Comparison of ENCODE assay signal across 27 cellular contexts in the genomic region with DNA sequence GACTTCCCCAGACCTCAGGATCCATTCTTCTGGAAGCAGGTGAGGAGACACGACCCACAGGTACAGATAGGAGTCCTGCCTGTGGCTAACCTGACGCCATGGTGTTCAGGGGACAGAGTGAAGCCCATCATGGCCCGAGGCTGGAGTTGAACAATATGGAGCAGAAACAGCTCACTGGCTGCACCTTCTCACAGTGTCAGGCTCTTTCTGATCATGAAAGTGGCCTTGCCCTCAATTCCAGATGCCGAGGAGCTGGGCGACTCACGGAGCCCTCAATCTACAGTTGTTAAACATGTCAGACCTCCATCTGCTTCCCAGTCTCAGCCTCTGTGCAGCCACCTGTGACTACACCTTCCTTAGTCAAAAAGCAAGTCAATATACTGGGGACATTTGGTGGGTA.
"Had no signal": no experiment of that assay in that cellular context is flagged by ENCODE, and none has a peak within 500 bp of the region (broad histone marks: within the 10 kb centered on the region; RNA-seq: fewer than 3 reads in every experiment).

No MANE protein-coding gene starts in this region.

- H3K27ac ChIP-seq: epithelial cell of prostate, gastrocnemius medialis, left lung, ovary, psoas muscle, sigmoid colon, stomach, thyroid gland, upper lobe of left lung had no signal

- FAIRE-seq: colon, kidney, urothelium cell line had no signal

- H3K4me3 ChIP-seq: gastrocnemius medialis, left lung, ovary, psoas muscle, sigmoid colon, stomach, thyroid gland, upper lobe of left lung had no signal

- DNase-seq: effector CD8-positive, alpha-beta T cell; endodermal cell; foreskin fibroblast; gastrocnemius medialis; head of caudate nucleus; kidney; left cardiac atrium; naive thymus-derived CD8-positive, alpha-beta T cell; nephron progenitor cell; occipital lobe; ovary; posterior cingulate gyrus; psoas muscle; right cardiac atrium; sigmoid colon; stimulated activated CD4-positive, alpha-beta T cell treated with anti-CD3 and anti-CD28 coated beads, Interleukin-2, amount 100 ng/mL, for 24 hours; stimulated activated CD4-positive, alpha-beta T cell treated with anti-CD3 and anti-CD28 coated beads, Interleukin-4, amount 100 ng/mL, for 24 hours; stimulated activated naive CD4-positive, alpha-beta T cell treated with Interleukin-2 at 50 U/mL for 16 hours; stomach; thyroid gland; upper lobe of left lung had no signal

- H3K36me3 ChIP-seq: gastrocnemius medialis, left lung, ovary, sigmoid colon, stomach, thyroid gland, upper lobe of left lung had no signal

- H3K4me1 ChIP-seq: gastrocnemius medialis, left lung, psoas muscle, sigmoid colon, stomach, thyroid gland had no signal

- H3K27me3 ChIP-seq: gastrocnemius medialis, left lung, ovary, sigmoid colon, stomach, thyroid gland, upper lobe of left lung had no signal

- ATAC-seq: esophagus mucosa; gastrocnemius medialis; left cardiac atrium; left lung; naive thymus-derived CD8-positive, alpha-beta T cell; psoas muscle; right cardiac atrium; stimulated activated effector memory CD8-positive, alpha-beta T cell treated with anti-CD3 and anti-CD28 coated beads, Interleukin-12 subunit alpha, Interleukin-12 subunit beta, amount 100 ng/mL, for 72 hours had no signal

- H3K9me3 ChIP-seq: gastrocnemius medialis, left lung, ovary, sigmoid colon, stomach, thyroid gland, upper lobe of left lung had no signal
